1 cellular context compared by ENCODE assay signal in the genomic region with DNA sequence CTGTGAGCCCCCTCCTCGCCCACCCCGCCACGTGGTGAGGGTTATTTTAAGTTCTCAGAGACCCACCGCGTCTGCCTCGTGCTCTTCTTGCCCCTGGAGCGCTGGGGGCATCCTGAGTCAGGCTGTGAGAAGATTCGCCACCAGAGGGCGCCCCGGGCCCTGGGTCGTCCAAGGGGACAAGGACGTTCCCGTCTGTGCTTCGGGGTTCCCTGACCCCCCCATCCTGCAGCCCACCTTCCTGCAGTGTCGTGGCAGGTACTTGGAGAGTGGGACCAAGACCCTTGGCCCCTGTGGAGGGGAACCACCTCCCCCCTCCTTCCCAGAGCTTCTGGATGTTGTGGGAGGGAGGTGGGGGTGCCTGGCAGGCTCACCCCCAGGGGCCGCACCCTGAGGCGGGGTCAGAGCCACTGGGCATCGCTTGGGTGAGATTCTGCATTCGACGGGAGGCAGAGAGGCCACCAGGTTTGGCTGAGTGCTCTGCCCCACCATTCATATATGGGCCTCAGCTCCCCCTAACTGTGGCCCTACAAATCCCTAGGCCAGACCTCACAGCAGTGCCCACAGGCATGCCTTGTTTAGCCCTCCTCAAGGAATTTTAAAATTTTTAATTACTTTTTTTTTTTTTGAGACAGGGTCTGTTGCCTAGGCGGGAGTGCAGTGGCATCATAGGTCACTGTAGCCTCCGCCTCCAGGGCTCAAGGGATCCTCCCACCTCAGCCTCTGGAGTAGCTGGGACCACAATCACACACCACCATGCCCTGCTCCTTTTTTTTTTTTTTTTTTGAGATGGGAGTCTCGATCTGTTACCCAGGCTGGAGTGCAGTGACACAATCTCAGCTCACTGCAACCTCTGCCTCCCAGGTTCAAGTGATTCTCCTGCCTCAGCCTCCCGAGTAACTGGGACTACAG.
A peak's percentile ranks its signal among the peaks of the same experiment; 100 is the strongest.
TF ChIP-seq lines count a peak whose summit lies in the region.

No MANE protein-coding gene starts in this region.

TF ChIP-seq in IMR-90, 13 proteins besides CTCF, POLR2A, EP300 and RAD21 (continued from another document):
- TF ChIP-seq USF2 (IDR thresholded peaks at IDR 0.05; ENCODE audit: low read depth, low read length): no peak
- no peak for TF ChIP-seq MXI1 (IDR thresholded peaks at IDR 0.05; ENCODE audit: borderline replicate concordance, low read depth, low read length)
- TF ChIP-seq CHD1 (IDR thresholded peaks at IDR 0.05; ENCODE audit: low read depth, low read length): no peak
- peak; percentile 60; the same call in 1 of the 2 replicates for TF ChIP-seq MAZ (IDR thresholded peaks at IDR 0.05; ENCODE audit: borderline replicate concordance, low read depth, low read length)
